10 cellular contexts compared by ENCODE assay signal in genomic region chr7:130084037-130084875, GRCh38. TPM values are rescaled to one million over a fixed set of nuclear protein-coding genes. Genes with fewer than 3 reads are reported as not detected.
DNase-seq lines count a peak whose midpoint lies in the region; ATAC-seq and TF ChIP-seq lines count a peak whose summit lies in the region.
"Had no signal": no experiment of that assay in that cellular context is flagged by ENCODE, and none has a peak within 500 bp of the region (broad histone marks: within the 10 kb centered on the region; RNA-seq: fewer than 3 reads in every experiment).

No MANE protein-coding gene starts in this region.

- peak; percentile 69 for TF ChIP-seq CTCF in CD4-positive, alpha-beta T cell (IDR thresholded peaks at IDR 0.05)
- TF ChIP-seq CTCF in LNCAP (IDR thresholded peaks at IDR 0.05) = peak; percentile 58
- peak in 2 of 3 experiments; percentile 14 to 25 for TF ChIP-seq CTCF in ascending aorta (IDR thresholded peaks at IDR 0.05)

- no peak for DNase-seq in CD4-positive, alpha-beta T cell
- DNase-seq in ascending aorta (ENCODE audit: low spot score in 2 of 2) (no peak), memory B cell (ENCODE audit: low spot score in 2 of 2) (no peak), C1 segment of cervical spinal cord (lab: John Stamatoyannopoulos, UW) (no peak)
- DNase-seq in activated CD4-positive, alpha-beta memory T cell treated with anti-CD3 and anti-CD28 coated beads for 36 hours = no peak
- DNase-seq: cortex of kidney, occipital lobe had no signal

- H3K4me3 ChIP-seq in ascending aorta = no peak overlapping the region

- peaks cover 20% of the 10 kb centered on the region for H3K36me3 Mint-ChIP-seq in CD4-positive, alpha-beta T cell (ENCODE audit: low read depth)
- peaks cover 19% of the 10 kb centered on the region for H3K36me3 Mint-ChIP-seq in memory B cell
- peaks cover 4% of the 10 kb centered on the region for H3K36me3 Mint-ChIP-seq in activated CD4-positive, alpha-beta memory T cell treated with anti-CD3 and anti-CD28 coated beads for 36 hours

- intact Hi-C loops in CD4-positive, alpha-beta T cell (cut with DNase I, micrococcal nuclease) = no loop called here
- intact Hi-C loops in ascending aorta (cut with DNase I) = no loop called here
- intact Hi-C loops in activated CD4-positive, alpha-beta memory T cell treated with anti-CD3 and anti-CD28 coated beads for 36 hours (cut with micrococcal nuclease) = no loop called here

- no peak overlapping the region for H3K27ac ChIP-seq in CD4-positive, alpha-beta T cell (ENCODE audit: low read depth, low read length)
- no peak overlapping the region for H3K27ac ChIP-seq in ascending aorta

- no peak overlapping the region for H3K27ac Mint-ChIP-seq in CD4-positive, alpha-beta T cell
- no peak overlapping the region for H3K27ac Mint-ChIP-seq in memory B cell
- H3K27ac Mint-ChIP-seq in activated CD4-positive, alpha-beta memory T cell treated with anti-CD3 and anti-CD28 coated beads for 36 hours = no peak overlapping the region

- H3K27me3 ChIP-seq in CD4-positive, alpha-beta T cell (ENCODE audit: control insufficient read depth, insufficient read depth, low read length) = no peaks in the 10 kb centered on the region
- H3K27me3 ChIP-seq in ascending aorta = no peaks in the 10 kb centered on the region

- POLR2A ChIA-PET in CD4-positive, alpha-beta T cell (lab: Charles Lee) = interaction anchor here (0.8 kb wide), 1 partner anchor 121 kb away, joined by 3 read pairs; the partner anchor contains the start of gene TMEM209
- POLR2A ChIA-PET in activated CD4-positive, alpha-beta memory T cell treated with anti-CD3 and anti-CD28 coated beads for 36 hours (lab: Charles Lee) = no interaction called here

- CTCF ChIA-PET in CD4-positive, alpha-beta T cell (lab: Charles Lee) = interaction anchor here (1.1 kb wide), 1 partner anchor 12 kb away, joined by 8 read pairs; no protein-coding TSS in a partner anchor
- CTCF ChIA-PET in activated CD4-positive, alpha-beta memory T cell treated with anti-CD3 and anti-CD28 coated beads for 36 hours (lab: Charles Lee) = interaction anchor here (0.6 to 1.8 kb wide), 9 partner anchors 8 to 193 kb away, joined by 3 to 11 read pairs (median 4); partner anchors contain the start of gene KLHDC10

- H3K4me3 Mint-ChIP-seq in CD4-positive, alpha-beta T cell = no peak overlapping the region
- no peak overlapping the region for H3K4me3 Mint-ChIP-seq in memory B cell
- no peak overlapping the region for H3K4me3 Mint-ChIP-seq in activated CD4-positive, alpha-beta memory T cell treated with anti-CD3 and anti-CD28 coated beads for 36 hours

- H3K9me3 ChIP-seq in CD4-positive, alpha-beta T cell (ENCODE audit: control insufficient read depth, low read length) = no peaks in the 10 kb centered on the region
- H3K9me3 ChIP-seq in ascending aorta = no peaks in the 10 kb centered on the region

- peaks cover 26% of the 10 kb centered on the region for H3K4me1 Mint-ChIP-seq in CD4-positive, alpha-beta T cell (ENCODE audit: low read depth)
- peaks cover 27% of the 10 kb centered on the region for H3K4me1 Mint-ChIP-seq in memory B cell
- H3K4me1 Mint-ChIP-seq in activated CD4-positive, alpha-beta memory T cell treated with anti-CD3 and anti-CD28 coated beads for 36 hours (ENCODE audit: low read depth) = peaks cover 18% of the 10 kb centered on the region

- no peaks in the 10 kb centered on the region for H3K9me3 Mint-ChIP-seq in CD4-positive, alpha-beta T cell
- H3K9me3 Mint-ChIP-seq in memory B cell = no peaks in the 10 kb centered on the region
- no peaks in the 10 kb centered on the region for H3K9me3 Mint-ChIP-seq in activated CD4-positive, alpha-beta memory T cell treated with anti-CD3 and anti-CD28 coated beads for 36 hours

- no peak for ATAC-seq in CD4-positive, alpha-beta T cell (ENCODE audit: poor library complexity)
- ATAC-seq in memory B cell (ENCODE audit: low read depth) (peak; percentile 59), HG03159 (IDR thresholded peaks at IDR 0.05; ENCODE audit: unreplicated experiment) (no peak), HG03097 (IDR thresholded peaks at IDR 0.05; ENCODE audit: low FRiP score, unreplicated experiment) (no peak)

- H3K36me3 ChIP-seq in ascending aorta = no peaks in the 10 kb centered on the region

- no peaks in the 10 kb centered on the region for H3K27me3 Mint-ChIP-seq in CD4-positive, alpha-beta T cell
- H3K27me3 Mint-ChIP-seq in memory B cell = no peaks in the 10 kb centered on the region
- no peaks in the 10 kb centered on the region for H3K27me3 Mint-ChIP-seq in activated CD4-positive, alpha-beta memory T cell treated with anti-CD3 and anti-CD28 coated beads for 36 hours

- no peaks in the 10 kb centered on the region for H3K4me1 ChIP-seq in ascending aorta

RNA-seq across cellular contexts. Expression of gene KLHDC10, which starts 13.9 kb away (rescaled TPM):
- total RNA-seq in CD4-positive, alpha-beta T cell = 1 to 10 TPM; 7.0 to 8.8 TPM
- 13.0 TPM for total RNA-seq in ascending aorta
- 10 to 100 TPM; 16.4 to 16.8 TPM for total RNA-seq in activated CD4-positive, alpha-beta memory T cell treated with anti-CD3 and anti-CD28 coated beads for 36 hours

RNA-seq across cellular contexts. Expression of gene ZC3HC1, which starts 33.1 kb away (rescaled TPM):
- 1 to 10 TPM; 5.7 to 7.2 TPM for total RNA-seq in CD4-positive, alpha-beta T cell
- 16.8 TPM for total RNA-seq in ascending aorta
- total RNA-seq in activated CD4-positive, alpha-beta memory T cell treated with anti-CD3 and anti-CD28 coated beads for 36 hours = 10 to 100 TPM; 21.6 to 26.8 TPM
